Comparison of ENCODE assay signal across 8 cellular contexts in the genomic region with DNA sequence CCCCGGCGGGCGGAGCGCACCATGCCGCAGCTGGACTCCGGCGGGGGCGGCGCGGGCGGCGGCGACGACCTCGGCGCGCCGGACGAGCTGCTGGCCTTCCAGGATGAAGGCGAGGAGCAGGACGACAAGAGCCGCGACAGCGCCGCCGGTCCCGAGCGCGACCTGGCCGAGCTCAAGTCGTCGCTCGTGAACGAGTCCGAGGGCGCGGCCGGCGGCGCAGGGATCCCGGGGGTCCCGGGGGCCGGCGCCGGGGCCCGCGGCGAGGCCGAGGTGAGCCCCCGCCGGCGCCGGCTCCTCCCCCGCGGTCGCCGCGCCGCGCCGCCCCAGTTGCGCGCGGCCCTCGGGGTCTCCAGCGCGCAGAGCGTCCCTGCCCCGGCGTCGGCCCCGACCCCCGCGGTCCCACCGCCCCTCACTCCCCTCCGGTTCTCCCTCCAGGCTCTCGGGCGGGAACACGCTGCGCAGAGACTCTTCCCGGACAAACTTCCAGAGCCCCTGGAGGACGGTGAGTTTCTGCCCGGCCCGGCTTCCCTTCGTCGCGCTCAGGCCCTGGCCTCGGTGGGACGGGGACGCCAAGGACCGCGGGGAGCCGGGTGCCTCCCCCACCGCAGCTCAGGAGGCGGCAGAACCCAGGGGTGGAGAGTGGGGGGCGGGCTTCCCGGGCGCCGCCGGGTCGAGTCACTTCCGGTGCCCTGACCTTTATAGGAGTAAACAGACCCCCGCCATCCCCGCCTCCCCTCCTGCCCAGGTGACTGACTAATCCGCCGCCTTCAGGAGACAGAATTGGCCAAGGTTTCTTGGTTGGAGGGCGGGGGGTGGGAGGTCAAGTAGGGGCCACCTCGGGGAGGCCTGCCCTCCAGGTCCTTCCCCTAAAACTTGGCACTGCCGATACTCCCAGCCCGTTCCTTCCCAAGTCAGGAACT. TPM values are rescaled to one million over a fixed set of nuclear protein-coding genes. Genes with fewer than 3 reads are reported as not detected.
DNase-seq lines count a peak whose midpoint lies in the region; ATAC-seq and TF ChIP-seq lines count a peak whose summit lies in the region.

No MANE protein-coding gene starts in this region.

- no peaks in the 10 kb centered on the region for H3K27me3 ChIP-seq in CD4-positive, alpha-beta T cell (ENCODE audit: control insufficient read depth, insufficient read depth, low read length)
- H3K27me3 ChIP-seq in HCT116 (ENCODE audit: insufficient read depth, low read length) = no peaks in the 10 kb centered on the region

- intact Hi-C loops in CD4-positive, alpha-beta T cell (cut with DNase I, micrococcal nuclease) = loop anchor here (1.0 kb wide), 4 partner anchors 7 to 110 kb away; no protein-coding TSS in a partner anchor
- intact Hi-C loops in HCT116 (cut with micrococcal nuclease) = no loop called here

- BruUV-seq in HCT116 (replicated peaks; lab: Mats Ljungman, UMichigan) = no TSS peak

- H3K36me3 Mint-ChIP-seq in CD4-positive, alpha-beta T cell (ENCODE audit: low read depth) = peaks cover 59% of the 10 kb centered on the region
- H3K36me3 Mint-ChIP-seq in T-helper 17 cell (ENCODE audit: low read depth) (peaks cover 21% of the 10 kb centered on the region), memory B cell (peaks cover 3% of the 10 kb centered on the region)

- H3K4me2 ChIP-seq in HCT116 (ENCODE audit: low read length) = peak overlapping the region; percentile 93

- no peaks in the 10 kb centered on the region for H3K9me3 ChIP-seq in CD4-positive, alpha-beta T cell (ENCODE audit: control insufficient read depth, low read length)
- H3K9me3 ChIP-seq in HCT116 (ENCODE audit: control insufficient read depth in 1 of 2, insufficient read depth in 1 of 2, low read depth in 1 of 2, low read length in 2 of 2) = no peaks in the 10 kb centered on the region
- H3K9me3 ChIP-seq in T-helper 17 cell (ENCODE audit: control insufficient read depth, low read length, poor library complexity, severe bottlenecking) = no peaks in the 10 kb centered on the region

- no peak for TF ChIP-seq POLR2A in HCT116 (IDR thresholded peaks at IDR 0.05; ENCODE audit: borderline replicate concordance, extremely low read depth, insufficient read depth, insufficient read length)

- POLR2A ChIA-PET in CD4-positive, alpha-beta T cell (lab: Charles Lee) = interaction anchor here (0.5 to 10.2 kb wide), 9 partner anchors 42 to 1233 kb away, joined by 3 to 138 read pairs (median 8); a partner anchor contains a TSS
- POLR2A ChIA-PET in HCT116 (lab: Charles Lee) = interaction anchor here (0.6 to 0.7 kb wide), 4 partner anchors 14 to 768 kb away, joined by 3 to 4 read pairs (median 3); no protein-coding TSS in a partner anchor

- no peak overlapping the region for H2AFZ ChIP-seq in HCT116 (ENCODE audit: low read depth, low read length, poor library complexity, severe bottlenecking)

- TF ChIP-seq CTCF in CD4-positive, alpha-beta T cell (IDR thresholded peaks at IDR 0.05) = no peak
- TF ChIP-seq CTCF in HCT116 (IDR thresholded peaks at IDR 0.05 in 2 of 3, conservative IDR thresholded peaks at IDR 0.05 in 1 of 3; ENCODE audit: borderline replicate concordance in 1 of 3, insufficient read depth in 1 of 3, low read depth in 2 of 3, low read length in 2 of 3) = no peak

- peak overlapping the region; percentile 70 for H3K9ac ChIP-seq in HCT116 (ENCODE audit: low read length)

- H3K9me2 ChIP-seq in HCT116 (ENCODE audit: insufficient read depth) = no peaks in the 10 kb centered on the region

- H3K27ac Mint-ChIP-seq in CD4-positive, alpha-beta T cell = peak overlapping the region; percentile 98
- H3K27ac Mint-ChIP-seq in T-helper 17 cell = peak overlapping the region; percentile 100
- H3K27ac Mint-ChIP-seq in memory B cell = peak overlapping the region; percentile 74

- RAD21 ChIA-PET in HCT116 (lab: Charles Lee; ENCODE audit: low non-redundant PET in 1 of 2, low total read pairs in 2 of 2, uncharacterized antibody in 2 of 2, unreplicated experiment in 2 of 2) = no interaction called here

- CTCF ChIA-PET in CD4-positive, alpha-beta T cell (lab: Charles Lee) = interaction anchor here (0.9 to 6.3 kb wide), 5 partner anchors 12 to 76 kb away, joined by 3 to 51 read pairs (median 5); no protein-coding TSS in a partner anchor
- CTCF ChIA-PET in HCT116 (lab: Charles Lee) = interaction anchor here (1.1 to 1.3 kb wide), 2 partner anchors 9 to 75 kb away, joined by 3 read pairs; no protein-coding TSS in a partner anchor

- peak overlapping the region; percentile 57 to 69 for H3K4me3 ChIP-seq in HCT116 (replicated peaks in 1 of 2; ENCODE audit: low read depth in 1 of 2, low read length in 2 of 2)

- no peaks in the 10 kb centered on the region for H3K9me3 Mint-ChIP-seq in CD4-positive, alpha-beta T cell
- no peaks in the 10 kb centered on the region for H3K9me3 Mint-ChIP-seq in memory B cell

- H3K27ac ChIP-seq in CD4-positive, alpha-beta T cell (ENCODE audit: low read depth, low read length) = peak overlapping the region; percentile 96
- H3K27ac ChIP-seq in HCT116 (ENCODE audit: low read depth, low read length) = peak overlapping the region; percentile 63; the same call in 1 of the 2 replicates

- no peaks in the 10 kb centered on the region for H3K79me2 ChIP-seq in HCT116 (ENCODE audit: insufficient read depth, low read length)

- H3K4me1 Mint-ChIP-seq in CD4-positive, alpha-beta T cell (ENCODE audit: low read depth) = peaks cover 62% of the 10 kb centered on the region
- peaks cover 61% of the 10 kb centered on the region for H3K4me1 Mint-ChIP-seq in T-helper 17 cell
- peaks cover 27% of the 10 kb centered on the region for H3K4me1 Mint-ChIP-seq in memory B cell

- H3K36me3 ChIP-seq in HCT116 (ENCODE audit: control insufficient read depth in 1 of 2, insufficient read depth in 2 of 2, low read length in 2 of 2) = 0 out of 4 replicates have a peak, but pooled peaks cover 0 to 8% of the 10 kb centered on the region in 2 experiments

- H4K20me1 ChIP-seq in HCT116 (ENCODE audit: insufficient read depth) = no peaks in the 10 kb centered on the region

- DNase-seq in CD4-positive, alpha-beta T cell = peak in 9 of 10 experiments; percentile 68 to 92 (median 85)
- DNase-seq in HCT116 (ENCODE audit: low read depth, low spot score) = no peak
- DNase-seq in T-helper 17 cell = peak in 2 of 3 donors; percentile 56 to 66
- peak; percentile 44 for DNase-seq in astrocyte of the hippocampus (ENCODE audit: low read depth, low spot score)
- peak in 1 of 2 donors; percentile 45 for DNase-seq in memory B cell (ENCODE audit: low spot score in 2 of 2)
- peak; percentile 59 to 71 for DNase-seq in stimulated activated CD8-positive, alpha-beta memory T cell treated with anti-CD3 and anti-CD28 coated beads, Interleukin-7, amount 100 ng/mL, for 48 hours (ENCODE audit: extremely low read depth in 1 of 2, low read depth in 1 of 2)
- no peak for DNase-seq in SW480 (ENCODE audit: low spot score)

- H3K4me1 ChIP-seq in HCT116 (ENCODE audit: control insufficient read depth in 1 of 2, insufficient read depth in 2 of 2, low read length in 2 of 2) = peaks cover 4 to 28% of the 10 kb centered on the region in 2 experiments; a peak in 3 of 4 replicates

- ATAC-seq in CD4-positive, alpha-beta T cell (ENCODE audit: poor library complexity) = peak; percentile 11
- ATAC-seq in HCT116 = peak; percentile 43
- ATAC-seq in T-helper 17 cell = peak; percentile 15
- peak; percentile 4 for ATAC-seq in memory B cell (ENCODE audit: low read depth)
- ATAC-seq in GM19452 (IDR thresholded peaks at IDR 0.05; ENCODE audit: unreplicated experiment) = no peak

- no peak for TF ChIP-seq RAD21 in HCT116 (IDR thresholded peaks at IDR 0.05; ENCODE audit: low read depth)

- H3K27me3 Mint-ChIP-seq in CD4-positive, alpha-beta T cell = no peaks in the 10 kb centered on the region
- H3K27me3 Mint-ChIP-seq in T-helper 17 cell (no peaks in the 10 kb centered on the region), memory B cell (no peaks in the 10 kb centered on the region)

- peak overlapping the region; percentile 95 for H3K4me3 Mint-ChIP-seq in CD4-positive, alpha-beta T cell
- H3K4me3 Mint-ChIP-seq in T-helper 17 cell (peak overlapping the region; percentile 98), memory B cell (peak overlapping the region; percentile 83)

TF ChIP-seq in HCT116, 20 proteins besides CTCF, POLR2A, EP300 and RAD21 (continues in another document):
- TF ChIP-seq EGR1 (IDR thresholded peaks at IDR 0.05; ENCODE audit: low read depth) (0 out of 2 replicates have a peak, but pooled peaks have one; percentile 43), YY1 (IDR thresholded peaks at IDR 0.05; ENCODE audit: extremely low read depth, insufficient replicate concordance, low read depth, low read length) (no peak), CBX3 (IDR thresholded peaks at IDR 0.05; ENCODE audit: low read depth) (no peak), EZH2 (IDR thresholded peaks at IDR 0.05) (no peak), POLR2AphosphoS5 (IDR thresholded peaks at IDR 0.05; ENCODE audit: low read depth, low read length) (no peak), SIN3A (IDR thresholded peaks at IDR 0.05; ENCODE audit: low read depth) (no peak), ZFX (IDR thresholded peaks at IDR 0.05) (peak; percentile 40)
- TF ChIP-seq, protein P1, sequence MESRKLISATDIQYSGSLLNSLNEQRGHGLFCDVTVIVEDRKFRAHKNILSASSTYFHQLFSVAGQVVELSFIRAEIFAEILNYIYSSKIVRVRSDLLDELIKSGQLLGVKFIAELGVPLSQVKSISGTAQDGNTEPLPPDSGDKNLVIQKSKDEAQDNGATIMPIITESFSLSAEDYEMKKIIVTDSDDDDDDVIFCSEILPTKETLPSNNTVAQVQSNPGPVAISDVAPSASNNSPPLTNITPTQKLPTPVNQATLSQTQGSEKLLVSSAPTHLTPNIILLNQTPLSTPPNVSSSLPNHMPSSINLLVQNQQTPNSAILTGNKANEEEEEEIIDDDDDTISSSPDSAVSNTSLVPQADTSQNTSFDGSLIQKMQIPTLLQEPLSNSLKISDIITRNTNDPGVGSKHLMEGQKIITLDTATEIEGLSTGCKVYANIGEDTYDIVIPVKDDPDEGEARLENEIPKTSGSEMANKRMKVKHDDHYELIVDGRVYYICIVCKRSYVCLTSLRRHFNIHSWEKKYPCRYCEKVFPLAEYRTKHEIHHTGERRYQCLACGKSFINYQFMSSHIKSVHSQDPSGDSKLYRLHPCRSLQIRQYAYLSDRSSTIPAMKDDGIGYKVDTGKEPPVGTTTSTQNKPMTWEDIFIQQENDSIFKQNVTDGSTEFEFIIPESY (IDR thresholded peaks at IDR 0.05; ENCODE audit: extremely low read depth, insufficient replicate concordance, low read length) = no peak

RNA-seq across cellular contexts. Expression of a gene that starts 0.7 kb away (rescaled TPM):
- 100 to 1,000 TPM; 480 to 493 TPM for total RNA-seq in CD4-positive, alpha-beta T cell
- total RNA-seq in HCT116 (2021; ENCODE audit: unreplicated experiment) (17.8 TPM), T-helper 17 cell (100 to 1,000 TPM; 308 to 405 TPM)
- polyA plus RNA-seq in HCT116 (2012) = 11.1 and 11.3 TPM in 2 replicates

Comparison
In these comparisons a context has a peak if more than half of its experiments do, and no peak if none do; other contexts are left out.
1. DNase-seq: peak in CD4-positive, alpha-beta T cell (9 of 10), T-helper 17 cell (2 of 3), astrocyte of the hippocampus (single experiment) and stimulated activated CD8-positive, alpha-beta memory T cell treated with anti-CD3 and anti-CD28 coated beads, Interleukin-7, amount 100 ng/mL, for 48 hours (2 of 2); none in HCT116 (single experiment) and SW480 (single experiment).
2. RNA of a gene that starts 0.7 kb away (total RNA-seq): 480 to 493 TPM in CD4-positive, alpha-beta T cell and 308 to 405 TPM in T-helper 17 cell; 17.8 TPM in HCT116 (single experiment); every median in the first group is over 10 times any median in the second.
3. Peak in every context shown above with its lines, with median percentiles within 50 percentile points of each other: H3K27ac Mint-ChIP-seq and H3K4me3 Mint-ChIP-seq.